20 cellular contexts compared by ENCODE assay signal in the genomic region with DNA sequence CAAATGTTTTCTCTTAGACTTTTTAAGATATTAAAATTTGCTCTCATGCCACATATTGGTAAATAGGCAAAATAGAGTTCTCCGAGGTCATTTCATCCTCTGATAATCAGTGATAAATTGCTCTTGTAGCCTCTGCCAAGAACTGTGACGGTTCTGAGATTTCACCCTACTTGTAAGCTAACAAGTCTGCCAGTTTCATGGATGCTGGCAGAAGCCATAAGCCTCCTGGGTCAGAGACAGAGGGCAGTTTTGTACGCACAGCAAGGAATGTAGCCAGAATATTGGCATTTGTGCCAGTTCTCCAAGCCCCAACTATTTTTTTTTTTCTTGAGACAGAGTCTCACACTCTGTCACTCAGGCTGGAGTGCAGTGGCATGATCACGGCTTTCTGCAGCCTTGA.
DNase-seq lines count a peak whose midpoint lies in the region; FAIRE-seq and TF ChIP-seq lines count a peak whose summit lies in the region.
"Had no signal": no experiment of that assay in that cellular context is flagged by ENCODE, and none has a peak within 500 bp of the region (broad histone marks: within the 10 kb centered on the region; RNA-seq: fewer than 3 reads in every experiment).

No MANE protein-coding gene starts in this region.

- no peaks in the 10 kb centered on the region for H3K79me2 ChIP-seq in H1 (ENCODE audit: control insufficient read depth in 1 of 2, insufficient read depth in 2 of 2, low read length in 2 of 2)

- H3K79me1 ChIP-seq in H1 (ENCODE audit: low read depth, low read length): no peaks in the 10 kb centered on the region

- TF ChIP-seq RAD21 in H1 (IDR thresholded peaks at IDR 0.05 in 1 of 2, conservative IDR thresholded peaks at IDR 0.05 in 1 of 2; ENCODE audit: low read depth in 2 of 2, low read length in 2 of 2): no peak

- no peaks in the 10 kb centered on the region for H3K9me3 ChIP-seq in H1 (ENCODE audit: insufficient read depth in 2 of 2, low read depth in 1 of 2, low read length in 1 of 2)
- no peaks in the 10 kb centered on the region for H3K9me3 ChIP-seq in WERI-Rb-1 (ENCODE audit: severe bottlenecking)
- no peaks in the 10 kb centered on the region for H3K9me3 ChIP-seq in esophagus squamous epithelium
- H3K9me3 ChIP-seq: HAP-1 had no signal

- H3K36me3 ChIP-seq in H1 (ENCODE audit: control insufficient read depth in 2 of 4, insufficient read depth in 4 of 4, low read length in 3 of 4) (no peaks in the 10 kb centered on the region), WERI-Rb-1 (no peaks in the 10 kb centered on the region), esophagus squamous epithelium (no peaks in the 10 kb centered on the region)
- H3K36me3 ChIP-seq: HAP-1 had no signal

- no peak overlapping the region for H2BK15ac ChIP-seq in H1 (ENCODE audit: low read length)

- no peak overlapping the region for H4K5ac ChIP-seq in H1 (ENCODE audit: insufficient read length, low read depth, low read length)

- H2BK20ac ChIP-seq in H1 (ENCODE audit: low read length): no peak overlapping the region

- H3K4me3 ChIP-seq in H1 (ENCODE audit: extremely low read depth in 1 of 4, insufficient read depth in 2 of 4, low read depth in 3 of 4, low read length in 4 of 4) (no peak overlapping the region), WERI-Rb-1 (ENCODE audit: low read depth, low read length) (no peak overlapping the region), esophagus squamous epithelium (no peak overlapping the region)
- H3K4me3 ChIP-seq: GM12878, GM23248, HAP-1 had no signal

- H4K20me1 ChIP-seq in H1 (replicated peaks in 1 of 2; ENCODE audit: control insufficient read depth in 1 of 2, insufficient read depth in 2 of 2, low read length in 2 of 2): no peaks in the 10 kb centered on the region

- peaks cover 2% of the 10 kb centered on the region for H3K9me3 Mint-ChIP-seq in activated naive CD4-positive, alpha-beta T cell treated with anti-CD3 and anti-CD28 coated beads for 36 hours

- no peak overlapping the region for H3K56ac ChIP-seq in H1 (replicated peaks; ENCODE audit: insufficient read length, low read depth, low read length)

- no peaks in the 10 kb centered on the region for H3K36me3 Mint-ChIP-seq in activated naive CD4-positive, alpha-beta T cell treated with anti-CD3 and anti-CD28 coated beads for 36 hours (ENCODE audit: low read depth)
- H3K36me3 Mint-ChIP-seq: CD4-positive, alpha-beta memory T cell had no signal

- H4K8ac ChIP-seq in H1 (ENCODE audit: extremely low read depth, insufficient read depth, low read length): no peak overlapping the region

- no peak overlapping the region for H2BK120ac ChIP-seq in H1 (replicated peaks; ENCODE audit: low read depth, low read length)

- intact Hi-C loops in esophagus squamous epithelium (cut with DNase I): no loop called here
- intact Hi-C loops in activated naive CD4-positive, alpha-beta T cell treated with anti-CD3 and anti-CD28 coated beads for 36 hours (cut with micrococcal nuclease): no loop called here

- TF ChIP-seq EP300 in H1 (IDR thresholded peaks at IDR 0.05; ENCODE audit: borderline replicate concordance in 1 of 2, low read depth in 2 of 2, low read length in 2 of 2): no peak

- DNase-seq in H1 (ENCODE audit: low read depth in 1 of 2, low spot score in 2 of 2) (no peak), pons (ENCODE audit: low spot score) (peak; percentile 19), WERI-Rb-1 (no peak), NCI-H69 (lab: John Stamatoyannopoulos, UW) (no peak), esophagus squamous epithelium (lab: John Stamatoyannopoulos, UW) (no peak)
- DNase-seq in activated naive CD4-positive, alpha-beta T cell treated with anti-CD3 and anti-CD28 coated beads for 36 hours: no peak
- DNase-seq: Calu3; CD4-positive, alpha-beta memory T cell; COR-L47; DMS153; DND-41; GDM1; GM23248; HFFc6 had no signal

- H3K27me3 ChIP-seq in H1 (replicated peaks in 1 of 4; ENCODE audit: control insufficient read depth in 3 of 4, extremely low read depth in 1 of 4, insufficient read depth in 3 of 4, low read length in 3 of 4) (no peaks in the 10 kb centered on the region), WERI-Rb-1 (ENCODE audit: insufficient read depth, low read depth, severe bottlenecking) (no peaks in the 10 kb centered on the region), esophagus squamous epithelium (no peaks in the 10 kb centered on the region)

- no peak overlapping the region for H2AK5ac ChIP-seq in H1 (ENCODE audit: low read depth, low read length)

- CTCF ChIA-PET in H1 (lab: Charles Lee; ENCODE audit: partially characterized antibody): interaction anchor here (1.0 to 1.9 kb wide), 5 partner anchors 9 to 26 kb away, joined by 3 to 5 read pairs (median 3); no protein-coding TSS in a partner anchor
- CTCF ChIA-PET in activated naive CD4-positive, alpha-beta T cell treated with anti-CD3 and anti-CD28 coated beads for 36 hours (lab: Charles Lee): no interaction called here

- H3K9ac ChIP-seq in H1 (replicated peaks in 1 of 4; ENCODE audit: extremely low read depth in 1 of 4, low read depth in 3 of 4, low read length in 3 of 4): no peak overlapping the region
- H3K9ac ChIP-seq: GM23248 had no signal

- FAIRE-seq in H1 (lab: Jason Lieb, UNC): no peak
- FAIRE-seq: GM12878, GM19239, H54 had no signal

- H4K91ac ChIP-seq in H1 (replicated peaks; ENCODE audit: insufficient read length, low read length): no peak overlapping the region

- H2BK5ac ChIP-seq in H1 (ENCODE audit: low read depth, low read length): no peak overlapping the region

- no peaks in the 10 kb centered on the region for H3K4me1 Mint-ChIP-seq in activated naive CD4-positive, alpha-beta T cell treated with anti-CD3 and anti-CD28 coated beads for 36 hours (ENCODE audit: low read depth)
- H3K4me1 Mint-ChIP-seq: CD4-positive, alpha-beta memory T cell had no signal

- 92% methylated on average over 4 of the region's 4 CpGs; no CpG with 5 or more reads in 1 of the 2 experiments for WGBS in H1 (ENCODE audit: extremely low coverage in 1 of 2, insufficient coverage in 1 of 2, insufficient read length in 1 of 2, insufficient replicate concordance in 2 of 2, low coverage in 1 of 2, low lambda C conversion rate in 2 of 2, missing lambda C conversion rate in 1 of 2), 2 experiments
- 39 to 44% methylated on average over 4 of the region's 4 CpGs for WGBS in esophagus squamous epithelium, 2 donors

- no peaks in the 10 kb centered on the region for H3K27me3 Mint-ChIP-seq in activated naive CD4-positive, alpha-beta T cell treated with anti-CD3 and anti-CD28 coated beads for 36 hours (ENCODE audit: low read depth)
- H3K27me3 Mint-ChIP-seq: CD4-positive, alpha-beta memory T cell had no signal

- TF ChIP-seq CTCF in C4-2B (conservative IDR thresholded peaks at IDR 0.05) (no peak), VCaP (conservative IDR thresholded peaks at IDR 0.05) (no peak), H1 (IDR thresholded peaks at IDR 0.05; ENCODE audit: control extremely low read depth in 1 of 3, insufficient read depth in 1 of 3, low read depth in 1 of 3, low read length in 3 of 3) (no peak), WERI-Rb-1 (IDR thresholded peaks at IDR 0.05; ENCODE audit: low read depth, low read length) (no peak), esophagus squamous epithelium (IDR thresholded peaks at IDR 0.05) (no peak)

- peak overlapping the region; percentile 72; the same call in 1 of the 2 replicates for H2AFZ ChIP-seq in H1 (ENCODE audit: low read length)
- H2AFZ ChIP-seq: GM23248 had no signal

- no peak for TF ChIP-seq POLR2A in H1 (IDR thresholded peaks at IDR 0.05; ENCODE audit: control extremely low read depth in 1 of 2, low read depth in 2 of 2, low read length in 2 of 2)
- TF ChIP-seq POLR2A in esophagus squamous epithelium (IDR thresholded peaks at IDR 0.05): no peak

- H3K4me1 ChIP-seq in H1 (replicated peaks in 1 of 4; ENCODE audit: control insufficient read depth in 3 of 4, insufficient read depth in 4 of 4, low read length in 3 of 4): no peaks in the 10 kb centered on the region
- no peaks in the 10 kb centered on the region for H3K4me1 ChIP-seq in esophagus squamous epithelium
- H3K4me1 ChIP-seq: HAP-1 had no signal

- no peak overlapping the region for H3K14ac ChIP-seq in H1 (ENCODE audit: insufficient read length)

- H3K27ac Mint-ChIP-seq in activated naive CD4-positive, alpha-beta T cell treated with anti-CD3 and anti-CD28 coated beads for 36 hours: no peak overlapping the region
- H3K27ac Mint-ChIP-seq: CD4-positive, alpha-beta memory T cell; HFFc6 had no signal

- no peak overlapping the region for H3K18ac ChIP-seq in H1 (ENCODE audit: extremely low read depth, low read length)

- no peak overlapping the region for H3K4ac ChIP-seq in H1 (replicated peaks; ENCODE audit: insufficient read length, low read depth, low read length)

- H3K23ac ChIP-seq in H1 (ENCODE audit: insufficient read length): no peak overlapping the region

- H3K23me2 ChIP-seq in H1 (ENCODE audit: low read depth, low read length): no peaks in the 10 kb centered on the region

- POLR2A ChIA-PET in H1 (lab: Charles Lee; ENCODE audit: partially characterized antibody): interaction anchor here (0.8 kb wide), 1 partner anchor 37 kb away, joined by 3 read pairs; no protein-coding TSS in a partner anchor

- H2BK12ac ChIP-seq in H1 (ENCODE audit: low read depth, low read length): no peak overlapping the region

- no peak overlapping the region for H3K4me3 Mint-ChIP-seq in activated naive CD4-positive, alpha-beta T cell treated with anti-CD3 and anti-CD28 coated beads for 36 hours
- H3K4me3 Mint-ChIP-seq: CD4-positive, alpha-beta memory T cell; HFFc6 had no signal

- peak overlapping the region; percentile 36 for H3K27ac ChIP-seq in C4-2B
- H3K27ac ChIP-seq in VCaP: peak overlapping the region; percentile 10; the same call in 1 of the 2 replicates
- no peak overlapping the region for H3K27ac ChIP-seq in H1 (ENCODE audit: low read depth, low read length)
- no peak overlapping the region for H3K27ac ChIP-seq in WERI-Rb-1
- no peak overlapping the region for H3K27ac ChIP-seq in esophagus squamous epithelium
- H3K27ac ChIP-seq: GM23248 had no signal

- H3K4me2 ChIP-seq in H1 (ENCODE audit: insufficient read depth in 1 of 2, low read depth in 2 of 2, low read length in 2 of 2): no peak overlapping the region

TF ChIP-seq in H1, 55 proteins besides CTCF, POLR2A, EP300 and RAD21:
- TF ChIP-seq GABPA (IDR thresholded peaks at IDR 0.05; ENCODE audit: borderline replicate concordance, insufficient read depth, low read length) (no peak), SAP30 (IDR thresholded peaks at IDR 0.05; ENCODE audit: insufficient read depth, insufficient replicate concordance, low read length) (no peak)

Comparison
In these comparisons a context has a peak if more than half of its experiments do, and no peak if none do; other contexts are left out.
1. H3K27ac ChIP-seq: peak in C4-2B (single experiment) and VCaP (single experiment); none in H1 (single experiment), WERI-Rb-1 (single experiment) and esophagus squamous epithelium (0 of 4).